11 cellular contexts compared by ENCODE assay signal in genomic region chr10:93469454-93469853, GRCh38. TPM values are rescaled to one million over a fixed set of nuclear protein-coding genes. Genes with fewer than 3 reads are reported as not detected.
DNase-seq lines count a peak whose midpoint lies in the region; ATAC-seq and TF ChIP-seq lines count a peak whose summit lies in the region.
"Had no signal": no experiment of that assay in that cellular context is flagged by ENCODE, and none has a peak within 500 bp of the region (broad histone marks: within the 10 kb centered on the region; RNA-seq: fewer than 3 reads in every experiment).

No MANE protein-coding gene starts in this region.

- H3K27ac ChIP-seq in heart left ventricle, result peak overlapping the region in 6 of 12 donors; percentile 29 to 83 (median 50)
- peak overlapping the region; percentile 83 to 94 for H3K27ac ChIP-seq in esophagus (ENCODE audit: low read depth in 2 of 2, low read length in 1 of 2)
- H3K27ac ChIP-seq in uterus, result peak overlapping the region; percentile 88 to 89
- H3K27ac ChIP-seq: right lobe of liver had no signal

- H3K4me1 ChIP-seq in heart left ventricle (peaks cover 0 to 69% (median 33%) of the 10 kb centered on the region in 12 donors), esophagus (ENCODE audit: control insufficient read depth in 2 of 2, insufficient read depth in 2 of 2, low read length in 1 of 2) (peaks cover 5 to 22% of the 10 kb centered on the region in 2 donors), uterus (peaks cover 8 to 14% of the 10 kb centered on the region in 2 donors)

- WGBS in heart left ventricle, 4 donors, result 67 to 84% (median 79%) methylated on average over 3 of the region's 3 CpGs
- 83 to 90% methylated on average over 3 of the region's 3 CpGs for WGBS in esophagus, 2 donors

- intact Hi-C loops in heart left ventricle (cut with DNase I), result loop anchor here in 2 of 10 donors (5.0 kb wide), 2 partner anchors 47 to 77 kb away; no protein-coding TSS in a partner anchor
- intact Hi-C loops in Right ventricle myocardium superior (cut with DNase I), result no loop called here
- intact Hi-C loops in uterus (cut with DNase I; ENCODE audit: low total_unique reads), result no loop called here

- H3K27ac Mint-ChIP-seq in osteocyte (ENCODE audit: unreplicated experiment), result peak overlapping the region; percentile 98

- H3K9me3 Mint-ChIP-seq in osteocyte (ENCODE audit: unreplicated experiment), result no peaks in the 10 kb centered on the region

- TF ChIP-seq CTCF in heart left ventricle (IDR thresholded peaks at IDR 0.05) (no peak), osteocyte (IDR thresholded peaks at IDR 0.05) (no peak), uterus (IDR thresholded peaks at IDR 0.05) (no peak)

- no peaks in the 10 kb centered on the region for H3K27me3 Mint-ChIP-seq in osteocyte (ENCODE audit: unreplicated experiment)

- no peak overlapping the region for H3K4me3 Mint-ChIP-seq in osteocyte (ENCODE audit: unreplicated experiment)

- H3K36me3 ChIP-seq in heart left ventricle (peaks cover 0 to 5% (median 0%) of the 10 kb centered on the region in 9 donors), esophagus (ENCODE audit: control insufficient read depth in 2 of 2, insufficient read depth in 2 of 2, low read length in 1 of 2) (peaks cover 0 to 2% of the 10 kb centered on the region in 2 donors), uterus (no peaks in the 10 kb centered on the region)
- H3K36me3 ChIP-seq: right lobe of liver had no signal

- ATAC-seq in heart left ventricle (peak in 1 of 4 donors; percentile 27), Right ventricle myocardium superior (ENCODE audit: poor library complexity) (no peak), GM21526 (IDR thresholded peaks at IDR 0.05; ENCODE audit: low FRiP score, unreplicated experiment) (no peak), HG02852 (IDR thresholded peaks at IDR 0.05; ENCODE audit: unreplicated experiment) (no peak)
- ATAC-seq: right lobe of liver had no signal

- TF ChIP-seq POLR2A in heart left ventricle (IDR thresholded peaks at IDR 0.05) (no peak), uterus (IDR thresholded peaks at IDR 0.05) (no peak)

- peaks cover 90% of the 10 kb centered on the region for H3K4me1 Mint-ChIP-seq in osteocyte (ENCODE audit: unreplicated experiment)

- H3K4me3 ChIP-seq in heart left ventricle (no peak overlapping the region), esophagus (ENCODE audit: low read depth in 1 of 2, low read length in 2 of 2) (no peak overlapping the region), uterus (no peak overlapping the region)
- H3K4me3 ChIP-seq: right lobe of liver had no signal

- DNase-seq in heart left ventricle, result peak in 3 of 5 donors; percentile 27 to 67 (median 62)
- DNase-seq in Right ventricle myocardium superior, result no peak
- no peak for DNase-seq in osteocyte (ENCODE audit: extremely low spot score, unreplicated experiment)
- DNase-seq in uterus, result no peak
- DNase-seq in NCI-H69 (lab: John Stamatoyannopoulos, UW), result no peak
- DNase-seq: activated CD4-positive, alpha-beta T cell treated with anti-CD3 and anti-CD28 coated beads for 4 hours; right lobe of liver; T-helper 1 cell had no signal

- peaks cover 32% of the 10 kb centered on the region for H3K36me3 Mint-ChIP-seq in osteocyte (ENCODE audit: unreplicated experiment)

- H3K9me3 ChIP-seq in heart left ventricle (no peaks in the 10 kb centered on the region), esophagus (ENCODE audit: control insufficient read depth in 2 of 2, insufficient read depth in 1 of 2, low read depth in 1 of 2, low read length in 1 of 2) (no peaks in the 10 kb centered on the region), uterus (no peaks in the 10 kb centered on the region)
- H3K9me3 ChIP-seq: right lobe of liver had no signal

- H3K27me3 ChIP-seq in heart left ventricle (no peaks in the 10 kb centered on the region), esophagus (ENCODE audit: control insufficient read depth in 1 of 2, insufficient read depth in 2 of 2, low read length in 2 of 2) (no peaks in the 10 kb centered on the region), uterus (no peaks in the 10 kb centered on the region)
- H3K27me3 ChIP-seq: right lobe of liver had no signal

RNA-seq across cellular contexts. Expression of gene MYOF, which starts 12.7 kb away (rescaled TPM):
- 10 to 100 TPM; 16.0 to 64.5 (median 37.2) TPM for total RNA-seq in heart left ventricle
- polyA plus RNA-seq in heart left ventricle, result 10 to 100 TPM; 13.2 to 14.7 TPM
- 30.4 TPM for total RNA-seq in Right ventricle myocardium superior
- 10 to 100 TPM; 30.2 to 32.1 TPM for polyA plus RNA-seq in esophagus
- total RNA-seq in osteocyte, result 470 and 517 TPM in 2 replicates
- 100 to 1,000 TPM in 2 of 4 donors, 10 to 100 TPM in 2; 41.2 to 114 (median 86.9) TPM for total RNA-seq in uterus

RNA-seq across cellular contexts. Expression of gene CEP55, which starts 27.0 kb away (rescaled TPM):
- total RNA-seq in heart left ventricle, result 1 to 10 TPM in 2 of 9 donors, under 1 TPM in 3, not detected in 4; 0.25 to 7.3 (median 0.79) TPM
- polyA plus RNA-seq in heart left ventricle, result under 1 TPM in 1 of 2 donors, not detected in 1; 0.19 TPM
- 0.59 TPM for total RNA-seq in Right ventricle myocardium superior
- polyA plus RNA-seq in esophagus, result 10 to 100 TPM in 1 of 2 donors, 1 to 10 TPM in 1; 8.3 to 11.5 TPM
- 8.6 and 9.5 TPM in 2 replicates for total RNA-seq in osteocyte
- total RNA-seq in uterus, result 10 to 100 TPM in 1 of 4 donors, under 1 TPM in 1, not detected in 2; under 0.01 to 13.8 TPM

Comparison
In these comparisons a context has a peak if more than half of its experiments do, and no peak if none do; other contexts are left out.
1. DNase-seq: peak in heart left ventricle (3 of 5); none in Right ventricle myocardium superior (single experiment), osteocyte (single experiment), uterus (0 of 2) and NCI-H69 (single experiment).